In the genomic region with DNA sequence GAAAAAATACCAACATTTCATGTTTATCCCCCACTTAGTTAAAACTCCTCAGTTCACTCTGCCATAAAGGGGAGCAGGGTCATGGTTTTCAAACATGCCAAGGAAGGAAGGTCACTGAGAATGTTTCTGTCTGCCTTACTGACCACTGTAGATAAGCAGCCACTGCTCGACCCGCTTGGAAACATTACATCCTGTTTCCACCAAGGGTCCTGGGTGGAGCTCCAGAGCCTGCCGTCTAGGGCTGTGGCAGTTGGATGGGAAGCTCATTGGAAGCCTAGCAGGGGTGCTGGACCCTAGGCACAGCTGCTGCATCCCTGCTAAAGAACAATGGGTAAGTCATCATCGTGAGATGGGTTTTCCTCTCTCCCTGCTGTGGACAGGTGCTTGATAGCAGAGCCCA, we compare ENCODE assay signal across 1 cellular context.
TF ChIP-seq lines count a peak whose summit lies in the region.

No MANE protein-coding gene starts in this region.

TF ChIP-seq in GM23338, 12 proteins besides CTCF, POLR2A, EP300 and RAD21 (continued from another document):
- no peak for TF ChIP-seq POLR2AphosphoS5 (IDR thresholded peaks at IDR 0.05; ENCODE audit: low read depth)
